In genomic region chr1:10286244-10286643, GRCh38 we compare ENCODE assay signal across 16 cellular contexts.
DNase-seq lines count a peak whose midpoint lies in the region; ATAC-seq and TF ChIP-seq lines count a peak whose summit lies in the region.
"Had no signal": no experiment of that assay in that cellular context is flagged by ENCODE, and none has a peak within 500 bp of the region (broad histone marks: within the 10 kb centered on the region; RNA-seq: fewer than 3 reads in every experiment).

No MANE protein-coding gene starts in this region.

- no peaks in the 10 kb centered on the region for H3K9me2 ChIP-seq in MM.1S (replicated peaks; ENCODE audit: insufficient read depth, low read length)

- H3K27ac ChIP-seq in angular gyrus (ENCODE audit: low read depth, low read length) (peak overlapping the region; percentile 7), thoracic aorta (peak overlapping the region; percentile 31 to 84), MM.1S (ENCODE audit: low read length) (no peak overlapping the region)

- no peak overlapping the region for H2AFZ ChIP-seq in MM.1S (ENCODE audit: low read length)

- no peaks in the 10 kb centered on the region for H3K27me3 ChIP-seq in thoracic aorta (replicated peaks; ENCODE audit: insufficient read depth)
- H3K27me3 ChIP-seq in MM.1S (replicated peaks; ENCODE audit: insufficient read depth, low read length), result no peaks in the 10 kb centered on the region
- H3K27me3 ChIP-seq: adrenal gland, BE2C had no signal

- H3F3A ChIP-seq in MM.1S (ENCODE audit: insufficient read depth, low read length), result no peaks in the 10 kb centered on the region

- DNase-seq in fibroblast of villous mesenchyme (ENCODE audit: low read depth) (peak; percentile 26), thoracic aorta (ENCODE audit: low spot score) (peak; percentile 28), DMS53 treated with DMSO at 0.1 percent for 48 hours (lab: John Stamatoyannopoulos, UW; ENCODE audit: unreplicated experiment) (no peak), NCI-H510A treated with DMSO at 0.1 percent for 48 hours (lab: John Stamatoyannopoulos, UW) (no peak), MM.1S (no peak)
- DNase-seq: activated B cell treated with CpG ODN at 0.5 μM for 24 hours, adrenal gland, BE2C, H9, NCI-H187 treated with DMSO at 0.1 percent for 48 hours, NCI-H446 treated with DMSO at 0.1 percent for 48 hours, SIG-M5, T-helper 17 cell had no signal

- H3K9me3 Mint-ChIP-seq in nephron, result no peaks in the 10 kb centered on the region
- H3K9me3 Mint-ChIP-seq: activated B cell treated with CpG ODN at 0.5 μM for 24 hours; activated T-helper 17 cell treated with anti-CD3 and anti-CD28 coated beads, Interleukin-2, amount 50 U/mL, for 72 hours; H9 had no signal

- H3K4me1 Mint-ChIP-seq in nephron, result peaks cover 10% of the 10 kb centered on the region
- H3K4me1 Mint-ChIP-seq: activated B cell treated with CpG ODN at 0.5 μM for 24 hours, H9, T-helper 17 cell had no signal

- no peak for TF ChIP-seq CTCF in fibroblast of villous mesenchyme (IDR thresholded peaks at IDR 0.05; ENCODE audit: insufficient read depth, low read depth, low read length)
- TF ChIP-seq CTCF in nephron (IDR thresholded peaks at IDR 0.05; ENCODE audit: unreplicated experiment in 3 of 3), result no peak
- no peak for TF ChIP-seq CTCF in thoracic aorta (IDR thresholded peaks at IDR 0.05)
- no peak for TF ChIP-seq CTCF in MM.1S (IDR thresholded peaks at IDR 0.05; ENCODE audit: low read length)

- no peaks in the 10 kb centered on the region for H3K9me3 ChIP-seq in thoracic aorta
- H3K9me3 ChIP-seq in MM.1S (replicated peaks; ENCODE audit: insufficient read depth, low read length), result no peaks in the 10 kb centered on the region
- H3K9me3 ChIP-seq: adrenal gland, BE2C had no signal

- no peak overlapping the region for H3K4me3 Mint-ChIP-seq in nephron
- H3K4me3 Mint-ChIP-seq: activated B cell treated with CpG ODN at 0.5 μM for 24 hours; activated T-helper 17 cell treated with anti-CD3 and anti-CD28 coated beads, Interleukin-2, amount 50 U/mL, for 72 hours; H9; T-helper 17 cell had no signal

- H3K27me3 Mint-ChIP-seq in nephron (ENCODE audit: low read depth), result no peaks in the 10 kb centered on the region
- H3K27me3 Mint-ChIP-seq: activated B cell treated with CpG ODN at 0.5 μM for 24 hours; activated T-helper 17 cell treated with anti-CD3 and anti-CD28 coated beads, Interleukin-2, amount 50 U/mL, for 72 hours; T-helper 17 cell had no signal

- no peaks in the 10 kb centered on the region for H4K20me1 ChIP-seq in MM.1S (ENCODE audit: insufficient read depth, low read length)

- H3K9ac ChIP-seq in MM.1S (ENCODE audit: low read length), result no peak overlapping the region

- peak overlapping the region; percentile 21 to 65 (median 55) for H3K27ac Mint-ChIP-seq in nephron
- H3K27ac Mint-ChIP-seq: activated B cell treated with CpG ODN at 0.5 μM for 24 hours; activated T-helper 17 cell treated with anti-CD3 and anti-CD28 coated beads, Interleukin-2, amount 50 U/mL, for 72 hours; T-helper 17 cell had no signal

- H3K4me3 ChIP-seq in fibroblast of villous mesenchyme (ENCODE audit: low read depth, low read length) (no peak overlapping the region), thoracic aorta (no peak overlapping the region), MM.1S (ENCODE audit: low read length) (no peak overlapping the region)
- H3K4me3 ChIP-seq: adrenal gland had no signal

- peak; percentile 92 for ATAC-seq in thoracic aorta (ENCODE audit: insufficient number of reproducible peaks, low FRiP score, low read depth)
- ATAC-seq: activated T-helper 17 cell treated with anti-CD3 and anti-CD28 coated beads, Interleukin-2, amount 50 U/mL, for 72 hours; T-helper 17 cell had no signal

- H3K36me3 ChIP-seq in thoracic aorta (peaks cover 25% of the 10 kb centered on the region), MM.1S (replicated peaks; ENCODE audit: insufficient read depth, low read length) (no peaks in the 10 kb centered on the region)

- peaks cover 24 to 48% of the 10 kb centered on the region in 2 donors for H3K4me1 ChIP-seq in thoracic aorta (ENCODE audit: control insufficient read depth in 1 of 2, low read depth in 2 of 2)
- H3K4me1 ChIP-seq in MM.1S (ENCODE audit: low read length), result no peaks in the 10 kb centered on the region
- H3K4me1 ChIP-seq: BE2C had no signal

- peaks cover 51% of the 10 kb centered on the region for H3K36me3 Mint-ChIP-seq in nephron (ENCODE audit: low read depth)

- no peak overlapping the region for H3K4me2 ChIP-seq in MM.1S (ENCODE audit: low read depth, low read length)

- H3K79me2 ChIP-seq in MM.1S (ENCODE audit: low read length), result no peaks in the 10 kb centered on the region

Comparison
In these comparisons a context has a peak if more than half of its experiments do, and no peak if none do; other contexts are left out.
1. DNase-seq: peak in fibroblast of villous mesenchyme (single experiment) and thoracic aorta (single experiment); none in DMS53 treated with DMSO at 0.1 percent for 48 hours (single experiment), NCI-H510A treated with DMSO at 0.1 percent for 48 hours (single experiment) and MM.1S (single experiment).